Comparison of ENCODE assay signal across 24 cellular contexts in the genomic region with DNA sequence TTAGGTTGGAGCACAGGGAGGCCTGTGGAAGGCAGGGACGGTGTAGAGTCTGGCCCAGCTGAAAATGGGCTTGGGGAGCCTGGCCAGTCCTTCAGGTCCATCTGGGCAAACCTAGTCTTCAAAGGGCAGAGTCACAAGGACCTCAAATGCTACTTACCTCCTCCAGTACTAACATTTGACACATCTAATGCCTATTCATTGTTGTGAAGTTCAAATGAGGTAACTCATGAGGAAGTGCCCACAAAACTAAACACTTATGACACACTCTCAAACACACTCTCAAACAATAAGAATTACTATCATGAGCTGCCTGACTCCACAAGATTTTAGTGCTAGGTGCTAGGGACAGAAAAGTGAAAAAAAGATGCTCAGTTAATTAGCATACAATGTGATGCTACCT. TPM values are rescaled to one million over a fixed set of nuclear protein-coding genes. Genes with fewer than 3 reads are reported as not detected.
A peak's percentile ranks its signal among the peaks of the same experiment; 100 is the strongest.
DNase-seq lines count a peak whose midpoint lies in the region; ATAC-seq, FAIRE-seq and TF ChIP-seq lines count a peak whose summit lies in the region.
"Had no signal": no experiment of that assay in that cellular context is flagged by ENCODE, and none has a peak within 500 bp of the region (broad histone marks: within the 10 kb centered on the region; RNA-seq: fewer than 3 reads in every experiment).

No MANE protein-coding gene starts in this region.

- H3K9me3 Mint-ChIP-seq in astrocyte (ENCODE audit: unreplicated experiment), result no peaks in the 10 kb centered on the region
- no peaks in the 10 kb centered on the region for H3K9me3 Mint-ChIP-seq in CD4-positive, alpha-beta memory T cell
- H3K9me3 Mint-ChIP-seq: activated naive CD8-positive, alpha-beta T cell treated with anti-CD3 and anti-CD28 coated beads for 36 hours; activated T-cell treated with anti-CD3 and anti-CD28 coated beads, Interleukin-2, amount 50 U/mL, for 72 hours; WTC11 had no signal

- H3K27ac ChIP-seq in GM23248 (peak overlapping the region; percentile 57), astrocyte (ENCODE audit: low read depth, low read length) (no peak overlapping the region), lung (ENCODE audit: low read depth in 1 of 2, low read length in 1 of 2) (peak overlapping the region in 1 of 2 donors; percentile 78), substantia nigra (ENCODE audit: low read depth, low read length, poor library complexity, severe bottlenecking) (peak overlapping the region; percentile 71)
- no peak overlapping the region for H3K27ac ChIP-seq in CD4-positive, alpha-beta memory T cell (ENCODE audit: low read depth, low read length)
- H3K27ac ChIP-seq: cardiac muscle cell, ovary had no signal

- DNase-seq in GM23248 (peak; percentile 63), astrocyte (ENCODE audit: low read depth) (no peak), lung (ENCODE audit: low spot score) (no peak), substantia nigra (lab: John Stamatoyannopoulos, UW) (no peak), OCI-M1 (lab: John Stamatoyannopoulos, UW) (no peak)
- no peak for DNase-seq in activated T-cell treated with anti-CD3 and anti-CD28 coated beads, Interleukin-2, amount 50 U/mL, for 48 hours
- DNase-seq in CD4-positive, alpha-beta memory T cell, result no peak
- DNase-seq: activated CD8-positive, alpha-beta T cell treated with anti-CD3 and anti-CD28 coated beads, Interleukin-2, amount 10 ng/mL, durations not matched to agents 7 days and 5 days; activated naive CD8-positive, alpha-beta T cell treated with anti-CD3 and anti-CD28 coated beads for 36 hours; activated T-cell treated with anti-CD3 and anti-CD28 coated beads, Interleukin-2, amount 50 U/mL, for 72 hours; effector CD8-positive, alpha-beta T cell; hypothalamus; kidney; MM.1S; mucosa of descending colon; NCI-H187 treated with DMSO at 0.1 percent for 48 hours; NCI-H446; NK-92 treated with Interleukin-12 subunit alpha and Interleukin-12 subunit beta, amount 100 ng/mL, for 24 hours; ovary had no signal

- in situ Hi-C loops in GM23248 (cut with MboI), result no loop called here

- H3K27me3 Mint-ChIP-seq in astrocyte (ENCODE audit: low read depth, unreplicated experiment), result no peaks in the 10 kb centered on the region
- H3K27me3 Mint-ChIP-seq in CD4-positive, alpha-beta memory T cell, result no peaks in the 10 kb centered on the region

- no peaks in the 10 kb centered on the region for H3K27me3 ChIP-seq in GM23248 (replicated peaks; ENCODE audit: insufficient read depth)
- no peaks in the 10 kb centered on the region for H3K27me3 ChIP-seq in astrocyte (ENCODE audit: insufficient read depth, low read length)
- H3K27me3 ChIP-seq in lung (ENCODE audit: control insufficient read depth, insufficient read depth), result no peaks in the 10 kb centered on the region
- H3K27me3 ChIP-seq in CD4-positive, alpha-beta memory T cell (ENCODE audit: insufficient read depth, low read length), result no peaks in the 10 kb centered on the region
- H3K27me3 ChIP-seq: cardiac muscle cell, ovary had no signal

- H3K9me2 ChIP-seq in GM23248 (ENCODE audit: insufficient read depth), result no peaks in the 10 kb centered on the region

- TF ChIP-seq CTCF in astrocyte (IDR thresholded peaks at IDR 0.05; ENCODE audit: insufficient read depth, low read depth, low read length), result no peak
- no peak for TF ChIP-seq CTCF in lung (IDR thresholded peaks at IDR 0.05; ENCODE audit: control extremely low read depth, extremely low read depth)

- FAIRE-seq in astrocyte (lab: Jason Lieb, UNC), result no peak
- FAIRE-seq: kidney had no signal

- no peaks in the 10 kb centered on the region for H3K79me2 ChIP-seq in GM23248 (ENCODE audit: insufficient read depth)
- H3K79me2 ChIP-seq in astrocyte (ENCODE audit: insufficient read depth, low read length), result no peaks in the 10 kb centered on the region

- H3K4me3 ChIP-seq in GM23248, result no peak overlapping the region
- H3K4me3 ChIP-seq in astrocyte (ENCODE audit: insufficient read depth, low read depth, low read length), result no peak overlapping the region
- H3K4me3 ChIP-seq in lung, result no peak overlapping the region
- no peak overlapping the region for H3K4me3 ChIP-seq in CD4-positive, alpha-beta memory T cell (ENCODE audit: low read length in 2 of 2)
- H3K4me3 ChIP-seq: cardiac muscle cell, mucosa of descending colon, ovary, smooth muscle cell had no signal

- peaks cover 10% of the 10 kb centered on the region; the same call in 1 of the 2 replicates for H3F3A ChIP-seq in GM23248 (ENCODE audit: insufficient read depth)

- H3K9ac ChIP-seq in GM23248, result 0 out of 2 replicates have a peak overlapping the region, but pooled peaks have one; percentile 14
- no peak overlapping the region for H3K9ac ChIP-seq in astrocyte (ENCODE audit: low read length)

- no peak overlapping the region for H3K4me3 Mint-ChIP-seq in astrocyte (ENCODE audit: unreplicated experiment)
- no peak overlapping the region for H3K4me3 Mint-ChIP-seq in CD4-positive, alpha-beta memory T cell
- H3K4me3 Mint-ChIP-seq: activated CD8-positive, alpha-beta T cell treated with anti-CD3 and anti-CD28 coated beads, Interleukin-2, amount 10 ng/mL, durations not matched to agents 7 days and 5 days; activated naive CD8-positive, alpha-beta T cell treated with anti-CD3 and anti-CD28 coated beads for 36 hours; activated T-cell treated with anti-CD3 and anti-CD28 coated beads, Interleukin-2, amount 50 U/mL, for 72 hours; WTC11 had no signal

- CTCF ChIA-PET in CD4-positive, alpha-beta memory T cell (lab: Charles Lee; ENCODE audit: partially characterized antibody), result no interaction called here

- peaks cover 51% of the 10 kb centered on the region for H3K4me1 Mint-ChIP-seq in astrocyte (ENCODE audit: low read depth, unreplicated experiment)
- no peaks in the 10 kb centered on the region for H3K4me1 Mint-ChIP-seq in CD4-positive, alpha-beta memory T cell
- H3K4me1 Mint-ChIP-seq: activated naive CD8-positive, alpha-beta T cell treated with anti-CD3 and anti-CD28 coated beads for 36 hours had no signal

- H2AFZ ChIP-seq in GM23248 (no peak overlapping the region), astrocyte (ENCODE audit: low read depth, low read length) (no peak overlapping the region)

- no peak overlapping the region for H3K27ac Mint-ChIP-seq in astrocyte (ENCODE audit: unreplicated experiment)
- no peak overlapping the region for H3K27ac Mint-ChIP-seq in CD4-positive, alpha-beta memory T cell
- H3K27ac Mint-ChIP-seq: activated CD8-positive, alpha-beta T cell treated with anti-CD3 and anti-CD28 coated beads, Interleukin-2, amount 10 ng/mL, durations not matched to agents 7 days and 5 days; activated naive CD8-positive, alpha-beta T cell treated with anti-CD3 and anti-CD28 coated beads for 36 hours; activated T-cell treated with anti-CD3 and anti-CD28 coated beads, Interleukin-2, amount 50 U/mL, for 72 hours; WTC11 had no signal

- H3K4me1 ChIP-seq in GM23248 (ENCODE audit: insufficient read depth) (peaks cover 32% of the 10 kb centered on the region), astrocyte (ENCODE audit: insufficient read depth, low read length) (peaks cover 6% of the 10 kb centered on the region), lung (ENCODE audit: control insufficient read depth in 2 of 2, insufficient read depth in 2 of 2, low read length in 2 of 2) (peaks cover 0 to 20% of the 10 kb centered on the region in 2 donors)
- H3K4me1 ChIP-seq in CD4-positive, alpha-beta memory T cell (ENCODE audit: insufficient read depth, low read length), result no peaks in the 10 kb centered on the region

- no peaks in the 10 kb centered on the region for H3K36me3 ChIP-seq in GM23248 (ENCODE audit: low read depth)
- no peaks in the 10 kb centered on the region for H3K36me3 ChIP-seq in astrocyte (ENCODE audit: insufficient read depth, low read length)
- H3K36me3 ChIP-seq in lung (ENCODE audit: control insufficient read depth in 2 of 2, insufficient read depth in 2 of 2, low read length in 2 of 2), result no peaks in the 10 kb centered on the region
- H3K36me3 ChIP-seq in CD4-positive, alpha-beta memory T cell (ENCODE audit: insufficient read depth, low read length), result no peaks in the 10 kb centered on the region
- H3K36me3 ChIP-seq: cardiac muscle cell, ovary had no signal

- H3K36me3 Mint-ChIP-seq in astrocyte (ENCODE audit: low read depth, unreplicated experiment), result peaks cover 19% of the 10 kb centered on the region
- no peaks in the 10 kb centered on the region for H3K36me3 Mint-ChIP-seq in CD4-positive, alpha-beta memory T cell
- H3K36me3 Mint-ChIP-seq: activated naive CD8-positive, alpha-beta T cell treated with anti-CD3 and anti-CD28 coated beads for 36 hours; WTC11 had no signal

- POLR2A ChIA-PET in CD4-positive, alpha-beta memory T cell (lab: Charles Lee; ENCODE audit: partially characterized antibody), result no interaction called here

- H3K4me2 ChIP-seq in GM23248 (ENCODE audit: unreplicated experiment) (peak overlapping the region; percentile 26), astrocyte (ENCODE audit: low read length) (peak overlapping the region; percentile 0)
- H3K4me2 ChIP-seq: smooth muscle cell had no signal

- H3K9me3 ChIP-seq in GM23248 (ENCODE audit: low read depth) (no peaks in the 10 kb centered on the region), astrocyte (ENCODE audit: insufficient read depth, low read depth, low read length) (no peaks in the 10 kb centered on the region), lung (ENCODE audit: control insufficient read depth in 2 of 2, insufficient read depth in 1 of 2, low read length in 1 of 2) (no peaks in the 10 kb centered on the region)
- H3K9me3 ChIP-seq in CD4-positive, alpha-beta memory T cell (ENCODE audit: control insufficient read depth in 1 of 2, low read length in 2 of 2), result no peaks in the 10 kb centered on the region
- H3K9me3 ChIP-seq: mucosa of descending colon, ovary had no signal

- no peaks in the 10 kb centered on the region for H4K20me1 ChIP-seq in GM23248 (ENCODE audit: insufficient read depth)
- no peaks in the 10 kb centered on the region for H4K20me1 ChIP-seq in astrocyte (ENCODE audit: insufficient read depth, low read length)

- WGBS in GM23248 (ENCODE audit: low coverage in 1 of 2, low lambda C conversion rate in 2 of 2, missing lambda C conversion rate in 2 of 2), 2 experiments, result 63 to 65% methylated on average over 1 of the region's 1 CpG
- 36 to 74% methylated on average over 1 of the region's 1 CpG for WGBS in lung, 2 donors

- intact Hi-C loops in CD4-positive, alpha-beta memory T cell (cut with micrococcal nuclease), result no loop called here

- ATAC-seq in lung (ENCODE audit: insufficient read depth, low FRiP score) (peak; percentile 25), HG02884 (IDR thresholded peaks at IDR 0.05; ENCODE audit: unreplicated experiment) (no peak)
- ATAC-seq: activated CD8-positive, alpha-beta T cell treated with anti-CD3 and anti-CD28 coated beads, Interleukin-2, amount 10 ng/mL, durations not matched to agents 7 days and 5 days; activated T-cell treated with anti-CD3 and anti-CD28 coated beads, Interleukin-2, amount 50 U/mL, for 72 hours; mucosa of descending colon; WTC11 had no signal

RNA-seq across cellular contexts. Expression of gene DAAM2, which starts 27.1 kb away (rescaled TPM):
- 5.1 and 5.6 TPM in 2 replicates for total RNA-seq in GM23248 (2014; rRNA removed; shearing (Covaris generic))
- polyA plus RNA-seq in GM23248 (2016; fragmentation: Nextera tagmentation; extraction: Ambion mirVana), result 1.8 and 2.0 TPM in 2 replicates
- 38.4 and 50.3 TPM in 2 replicates for total RNA-seq in astrocyte
- total RNA-seq in lung, result 10 to 100 TPM; 30.3 to 43.0 TPM
- polyA plus RNA-seq in lung, result 10 to 100 TPM; 13.6 to 26.8 TPM
- not detected for total RNA-seq in CD4-positive, alpha-beta memory T cell
- not detected for polyA plus RNA-seq in CD4-positive, alpha-beta memory T cell
- total RNA-seq: activated CD8-positive, alpha-beta T cell treated with anti-CD3 and anti-CD28 coated beads, Interleukin-2, amount 10 ng/mL, durations not matched to agents 7 days and 5 days; activated naive CD8-positive, alpha-beta T cell treated with anti-CD3 and anti-CD28 coated beads for 36 hours; activated T-cell treated with anti-CD3 and anti-CD28 coated beads, Interleukin-2, amount 50 U/mL, for 72 hours; T-helper 1 cell treated with Interleukin-12 subunit alpha and Interleukin-12 subunit beta and Interleukin-4 antibody, amounts not matched to agents 30 ng/mL and 1 ng/mL, for 36 hours had no signal

Comparison
In these comparisons a context has a peak if more than half of its experiments do, and no peak if none do; other contexts are left out.
1. H3K27ac ChIP-seq: peak in GM23248 (single experiment) and substantia nigra (single experiment); none in astrocyte (single experiment) and CD4-positive, alpha-beta memory T cell (single experiment).